In the genomic region with DNA sequence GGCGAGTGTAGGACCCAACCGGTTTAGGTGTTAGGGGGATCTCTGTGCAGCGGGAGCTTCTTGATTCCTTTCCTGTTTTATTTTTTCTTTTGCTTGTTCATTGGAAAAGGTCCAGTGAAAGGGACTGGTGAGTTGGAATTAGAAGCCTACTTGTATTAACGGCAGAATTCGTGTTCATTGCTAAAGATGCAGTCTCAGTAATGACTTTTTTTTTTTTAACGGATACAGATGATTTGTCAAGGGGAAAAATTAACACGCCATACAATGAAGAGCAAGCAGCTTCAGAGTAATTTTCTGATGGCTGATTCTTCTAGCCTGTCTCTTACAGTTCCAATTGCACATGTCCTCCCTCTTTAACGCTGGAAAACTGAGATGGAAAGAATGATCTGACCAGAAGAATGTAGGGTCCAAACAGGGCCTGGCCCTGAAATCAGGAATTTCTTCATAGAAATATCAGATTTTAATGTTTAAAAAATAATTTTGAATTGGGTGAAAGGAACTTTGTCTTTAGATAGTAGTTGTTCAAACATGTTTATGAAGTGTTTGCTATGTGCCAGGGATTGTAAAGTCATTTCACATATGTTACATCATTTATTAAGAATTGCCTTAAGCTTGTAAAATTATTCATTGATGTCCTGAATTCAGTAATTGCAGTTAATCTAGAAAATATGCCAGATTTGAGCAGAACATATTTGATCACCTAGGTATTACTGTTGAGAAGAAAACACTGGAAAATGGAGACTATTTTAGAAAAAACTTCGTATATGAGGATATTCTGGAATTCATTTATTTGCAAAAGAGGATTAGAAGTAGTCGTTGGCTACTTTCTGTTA, we compare ENCODE assay signal across 1 cellular context.
TF ChIP-seq lines count a peak whose summit lies in the region.

No MANE protein-coding gene starts in this region.

TF ChIP-seq in H1, 55 proteins besides CTCF, POLR2A, EP300 and RAD21:
- TF ChIP-seq, protein P1, sequence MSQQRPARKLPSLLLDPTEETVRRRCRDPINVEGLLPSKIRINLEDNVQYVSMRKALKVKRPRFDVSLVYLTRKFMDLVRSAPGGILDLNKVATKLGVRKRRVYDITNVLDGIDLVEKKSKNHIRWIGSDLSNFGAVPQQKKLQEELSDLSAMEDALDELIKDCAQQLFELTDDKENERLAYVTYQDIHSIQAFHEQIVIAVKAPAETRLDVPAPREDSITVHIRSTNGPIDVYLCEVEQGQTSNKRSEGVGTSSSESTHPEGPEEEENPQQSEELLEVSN (IDR thresholded peaks at IDR 0.05), result no peak
- no peak for TF ChIP-seq EGR1 (IDR thresholded peaks at IDR 0.05; ENCODE audit: borderline replicate concordance, low read depth, low read length)
- TF ChIP-seq ZNF274 (IDR thresholded peaks at IDR 0.05; ENCODE audit: borderline replicate concordance, extremely low read depth, low read length), result no peak
- TF ChIP-seq NRF1 (IDR thresholded peaks at IDR 0.05; ENCODE audit: low read depth, low read length), result no peak
- no peak for TF ChIP-seq TEAD4 (IDR thresholded peaks at IDR 0.05; ENCODE audit: low read depth, low read length)
- TF ChIP-seq SIX5 (IDR thresholded peaks at IDR 0.05; ENCODE audit: low read depth, low read length), result no peak
- no peak for TF ChIP-seq GABPA (IDR thresholded peaks at IDR 0.05; ENCODE audit: borderline replicate concordance, insufficient read depth, low read length)
- no peak for TF ChIP-seq CHD1 (IDR thresholded peaks at IDR 0.05; ENCODE audit: low read depth, low read length)
TF ChIP-seq in H1: peak in this region for 0.
